In genomic region chr6:128844598-128844997, GRCh38 we compare ENCODE assay signal across 2 cellular contexts.
TF ChIP-seq lines count a peak whose summit lies in the region.

No MANE protein-coding gene starts in this region.

TF ChIP-seq in HepG2, 621 proteins besides CTCF, POLR2A, EP300 and RAD21:
- no peak for TF ChIP-seq ZNF362 (CRISPR knock-in tag; IDR thresholded peaks at IDR 0.05; ENCODE audit: borderline replicate concordance)
- no peak for TF ChIP-seq NFYB (CRISPR knock-in tag; IDR thresholded peaks at IDR 0.05)
- TF ChIP-seq MTERF4 (CRISPR knock-in tag; IDR thresholded peaks at IDR 0.05), result no peak
- no peak for TF ChIP-seq ZFP41 (CRISPR knock-in tag; IDR thresholded peaks at IDR 0.05; ENCODE audit: borderline replicate concordance)
- TF ChIP-seq ZNF256 (CRISPR knock-in tag; conservative IDR thresholded peaks at IDR 0.05), result no peak
- TF ChIP-seq ZC3H4 (CRISPR knock-in tag; IDR thresholded peaks at IDR 0.05; ENCODE audit: borderline replicate concordance), result no peak
- TF ChIP-seq ZSCAN20 (CRISPR knock-in tag; IDR thresholded peaks at IDR 0.05; ENCODE audit: borderline replicate concordance), result no peak
- no peak for TF ChIP-seq ETV6 (CRISPR knock-in tag; conservative IDR thresholded peaks at IDR 0.05)
- TF ChIP-seq MAFK (conservative IDR thresholded peaks at IDR 0.05 in 1 of 2, IDR thresholded peaks at IDR 0.05 in 1 of 2; ENCODE audit: low read length in 2 of 2), result peak; percentile 9 to 66; a peak in 2 of 4 replicates
- TF ChIP-seq TBX3 (IDR thresholded peaks at IDR 0.05; ENCODE audit: borderline replicate concordance), result no peak
- TF ChIP-seq MAFF (IDR thresholded peaks at IDR 0.05; ENCODE audit: low read depth, low read length), result peak; percentile 45; the same call in 1 of the 2 replicates
- no peak for TF ChIP-seq ZNF512 (CRISPR knock-in tag; IDR thresholded peaks at IDR 0.05)

TF ChIP-seq in K562, 482 proteins besides CTCF, POLR2A, EP300 and RAD21:
- TF ChIP-seq ZC3H11A (IDR thresholded peaks at IDR 0.05; ENCODE audit: low read depth, low read length), result no peak
- peak; percentile 50; the same call in 1 of the 2 replicates for TF ChIP-seq ZNF316 (IDR thresholded peaks at IDR 0.05)
TF ChIP-seq in K562: peak in this region for 1.
